16 cellular contexts compared by ENCODE assay signal in the genomic region with DNA sequence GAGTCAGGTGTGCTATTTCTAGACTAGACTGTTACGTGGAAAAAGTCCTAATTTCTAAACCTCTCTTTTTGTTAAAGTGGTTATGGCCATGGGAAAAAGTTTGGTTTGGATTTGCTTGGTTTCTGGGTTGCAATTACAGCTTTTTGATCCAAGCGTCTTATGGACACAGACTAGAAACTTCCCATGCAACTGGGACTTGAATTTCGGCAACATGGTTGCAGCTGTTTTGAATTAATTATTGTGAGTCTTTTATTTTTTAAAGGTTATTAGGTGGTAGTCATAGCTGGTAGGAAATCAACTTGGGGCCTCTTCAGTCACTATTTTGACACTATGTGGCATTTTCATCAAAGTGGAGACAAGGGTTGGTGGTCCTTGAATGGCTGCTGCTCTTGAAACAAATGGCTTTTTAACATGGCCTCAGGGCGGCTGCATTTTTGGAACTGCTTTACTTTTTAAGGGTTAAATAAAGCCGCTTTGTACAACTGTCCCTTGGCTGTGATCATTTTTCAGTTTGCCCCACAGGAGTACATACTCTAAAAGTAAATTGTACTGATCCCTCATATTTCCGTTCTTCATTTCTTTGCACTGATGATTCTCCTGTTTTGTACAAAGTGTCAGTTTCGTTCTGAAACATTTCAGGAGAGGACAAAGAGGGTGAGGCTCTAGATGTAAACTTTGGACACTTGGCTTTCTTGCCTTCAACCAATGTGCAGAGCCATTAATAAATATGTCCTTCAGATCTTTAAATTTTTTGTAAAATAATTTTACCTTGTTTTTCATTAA. TPM values are rescaled to one million over a fixed set of nuclear protein-coding genes. Genes with fewer than 3 reads are reported as not detected.
DNase-seq lines count a peak whose midpoint lies in the region; ATAC-seq and TF ChIP-seq lines count a peak whose summit lies in the region.
"Had no signal": no experiment of that assay in that cellular context is flagged by ENCODE, and none has a peak within 500 bp of the region (broad histone marks: within the 10 kb centered on the region; RNA-seq: fewer than 3 reads in every experiment).

No MANE protein-coding gene starts in this region.

- DNase-seq in AG09319 (ENCODE audit: extremely low read depth, low read depth) (peak; percentile 37), HFFc6 (no peak), chondrocyte (ENCODE audit: low spot score) (no peak), osteoblast (ENCODE audit: insufficient read length, low spot score, missing footprints) (no peak), DMS153 treated with DMSO at 0.1 percent for 48 hours (lab: John Stamatoyannopoulos, UW; ENCODE audit: unreplicated experiment) (no peak), head of caudate nucleus (no peak), WERI-Rb-1 (no peak)
- DNase-seq: activated CD8-positive, alpha-beta memory T cell treated with anti-CD3 and anti-CD28 coated beads, Interleukin-2, amount 50 U/mL, for 48 hours; NCI-H1436; NCI-H82; T-helper 2 cell had no signal

- H3K9me3 ChIP-seq in osteoblast (ENCODE audit: low read depth, low read length): no peaks in the 10 kb centered on the region
- H3K9me3 ChIP-seq in WERI-Rb-1 (ENCODE audit: severe bottlenecking): no peaks in the 10 kb centered on the region

- H3K27me3 ChIP-seq in osteoblast (ENCODE audit: insufficient read depth, low read length): no peaks in the 10 kb centered on the region
- no peaks in the 10 kb centered on the region for H3K27me3 ChIP-seq in WERI-Rb-1 (ENCODE audit: insufficient read depth, low read depth, severe bottlenecking)

- peaks cover 37% of the 10 kb centered on the region for H3K4me1 ChIP-seq in osteoblast (ENCODE audit: insufficient read depth, low read length)

- H3K4me3 ChIP-seq in osteoblast (ENCODE audit: insufficient read depth, low read length) (peak overlapping the region; percentile 49), WERI-Rb-1 (ENCODE audit: low read depth, low read length) (no peak overlapping the region)
- H3K4me3 ChIP-seq: lung, skin epidermis had no signal

- peaks cover 56% of the 10 kb centered on the region for H3K36me3 ChIP-seq in osteoblast (ENCODE audit: insufficient read depth, low read length)
- peaks cover 97% of the 10 kb centered on the region for H3K36me3 ChIP-seq in WERI-Rb-1

- peak overlapping the region; percentile 87 for H3K4me3 Mint-ChIP-seq in HFFc6
- peak overlapping the region; percentile 65 for H3K4me3 Mint-ChIP-seq in chondrocyte (ENCODE audit: unreplicated experiment)

- no peaks in the 10 kb centered on the region for H3K9me3 Mint-ChIP-seq in HFFc6
- H3K9me3 Mint-ChIP-seq in chondrocyte (ENCODE audit: low read depth): no peaks in the 10 kb centered on the region

- peaks cover 76% of the 10 kb centered on the region for H4K20me1 ChIP-seq in osteoblast (ENCODE audit: insufficient read depth, low read length)

- H3K27me3 Mint-ChIP-seq in HFFc6 (ENCODE audit: insufficient read depth) (no peaks in the 10 kb centered on the region), chondrocyte (ENCODE audit: low read depth) (no peaks in the 10 kb centered on the region)

- H3K4me1 Mint-ChIP-seq in HFFc6 (ENCODE audit: low read depth) (peaks cover 73% of the 10 kb centered on the region), chondrocyte (ENCODE audit: low read depth) (peaks cover 78% of the 10 kb centered on the region)

- H3K4me2 ChIP-seq in osteoblast (ENCODE audit: insufficient read depth, low read length): peak overlapping the region; percentile 82

- intact Hi-C loops in head of caudate nucleus (cut with DNase I): no loop called here

- H3K79me2 ChIP-seq in osteoblast (ENCODE audit: insufficient read depth, low read length): peaks cover 97% of the 10 kb centered on the region

- H3K27ac Mint-ChIP-seq in HFFc6: peak overlapping the region; percentile 94
- H3K27ac Mint-ChIP-seq in chondrocyte (ENCODE audit: unreplicated experiment): peak overlapping the region; percentile 99

- H2AFZ ChIP-seq in osteoblast (ENCODE audit: low read length): no peak overlapping the region

- peaks cover 41% of the 10 kb centered on the region for H3K36me3 Mint-ChIP-seq in HFFc6 (ENCODE audit: low read depth)
- peaks cover 18% of the 10 kb centered on the region for H3K36me3 Mint-ChIP-seq in chondrocyte (ENCODE audit: low read depth)

- no peak for TF ChIP-seq CTCF in AG09319 (IDR thresholded peaks at IDR 0.05; ENCODE audit: low read depth, low read length)
- no peak for TF ChIP-seq CTCF in HFFc6 (IDR thresholded peaks at IDR 0.05)
- TF ChIP-seq CTCF in chondrocyte (IDR thresholded peaks at IDR 0.05): no peak
- no peak for TF ChIP-seq CTCF in osteoblast (IDR thresholded peaks at IDR 0.05; ENCODE audit: extremely low read depth, low read depth, low read length)
- TF ChIP-seq CTCF in WERI-Rb-1 (IDR thresholded peaks at IDR 0.05; ENCODE audit: low read depth, low read length): no peak

- ATAC-seq in HG03571 (IDR thresholded peaks at IDR 0.05; ENCODE audit: unreplicated experiment): no peak

- H3K27ac ChIP-seq in osteoblast (ENCODE audit: low read depth, low read length) (peak overlapping the region; percentile 91), WERI-Rb-1 (no peak overlapping the region)

RNA-seq across cellular contexts. Expression of gene HNRNPM, which starts 15.9 kb away (rescaled TPM):
- 100 to 1,000 TPM; 144 to 217 (median 194) TPM for total RNA-seq in HFFc6 (2021; fragmentation: NEBNext Ultra II Directional; extraction: Animal tissue kit (Norgen Biotek cat#: 25700))
- total RNA-seq in chondrocyte (111 to 185 TPM (median 116 TPM) in 3 replicates), osteoblast (37.7 and 39.4 TPM in 2 replicates)

RNA-seq across cellular contexts. Expression of gene PRAM1, which starts 41.7 kb away (rescaled TPM):
- under 1 TPM in 2 of 6 experiments, not detected in 4; 0.21 TPM for total RNA-seq in HFFc6 (2021; fragmentation: NEBNext Ultra II Directional; extraction: Animal tissue kit (Norgen Biotek cat#: 25700))
- 0.20 to 0.46 TPM in 2 of 3 replicates, not detected in the other for total RNA-seq in chondrocyte
- under 0.01 TPM in 1 of 2 replicates, not detected in the other for total RNA-seq in osteoblast
- total RNA-seq: bronchial epithelial cell, frontal cortex had no signal

RNA-seq across cellular contexts. Expression of gene MARCHF2, which starts 47.6 kb away (rescaled TPM):
- total RNA-seq in HFFc6 (2021; fragmentation: NEBNext Ultra II Directional; extraction: Animal tissue kit (Norgen Biotek cat#: 25700)): 10 to 100 TPM; 23.5 to 30.2 (median 26.0) TPM
- 35.0 to 42.5 TPM (median 37.5 TPM) in 3 replicates for total RNA-seq in chondrocyte
- 69.8 and 72.5 TPM in 2 replicates for total RNA-seq in osteoblast

RNA-seq across cellular contexts. Expression of gene ZNF414, which starts 53.3 kb away (rescaled TPM):
- total RNA-seq in HFFc6 (2021; fragmentation: NEBNext Ultra II Directional; extraction: Animal tissue kit (Norgen Biotek cat#: 25700)): 10 to 100 TPM; 20.1 to 27.2 (median 25.5) TPM
- total RNA-seq in chondrocyte: 22.0 to 26.8 TPM (median 25.3 TPM) in 3 replicates
- total RNA-seq in osteoblast: 2.9 and 6.9 TPM in 2 replicates
